9 cellular contexts compared by ENCODE assay signal in the genomic region with DNA sequence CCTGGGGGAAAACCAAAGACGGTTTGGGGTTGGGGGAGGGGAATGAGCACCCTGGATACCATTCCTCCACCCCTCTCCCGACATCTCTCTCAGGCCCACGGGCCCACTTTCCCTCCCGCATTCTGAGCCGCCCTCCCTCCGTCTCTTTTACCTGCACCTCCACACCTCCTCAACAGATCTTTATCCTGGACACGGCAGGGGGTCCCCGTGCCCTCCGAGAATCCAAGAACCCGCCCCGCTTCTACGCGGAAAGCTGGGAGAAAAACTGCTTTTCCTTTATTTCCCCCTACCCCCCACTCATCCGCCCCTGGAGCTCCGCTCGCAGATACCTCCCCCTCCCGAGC.
DNase-seq lines count a peak whose midpoint lies in the region; TF ChIP-seq lines count a peak whose summit lies in the region.
"Had no signal": no experiment of that assay in that cellular context is flagged by ENCODE, and none has a peak within 500 bp of the region (broad histone marks: within the 10 kb centered on the region; RNA-seq: fewer than 3 reads in every experiment).

No MANE protein-coding gene starts in this region.

- no peaks in the 10 kb centered on the region for H3K9me3 Mint-ChIP-seq in activated naive CD8-positive, alpha-beta T cell (ENCODE audit: low read depth)
- H3K9me3 Mint-ChIP-seq in activated naive CD8-positive, alpha-beta T cell treated with anti-CD3 and anti-CD28 coated beads for 36 hours: no peaks in the 10 kb centered on the region
- H3K9me3 Mint-ChIP-seq in type B pancreatic cell (no peaks in the 10 kb centered on the region), Caco-2 (ENCODE audit: unreplicated experiment) (peaks cover 9% of the 10 kb centered on the region)

- peak overlapping the region; percentile 0 for H3K4me3 Mint-ChIP-seq in activated naive CD8-positive, alpha-beta T cell
- H3K4me3 Mint-ChIP-seq in activated naive CD8-positive, alpha-beta T cell treated with anti-CD3 and anti-CD28 coated beads for 36 hours: no peak overlapping the region
- H3K4me3 Mint-ChIP-seq in type B pancreatic cell: peak overlapping the region; percentile 92
- H3K4me3 Mint-ChIP-seq in Caco-2 (ENCODE audit: unreplicated experiment): no peak overlapping the region

- no peak for TF ChIP-seq CTCF in type B pancreatic cell (conservative IDR thresholded peaks at IDR 0.05)
- no peak for TF ChIP-seq CTCF in Caco-2 (IDR thresholded peaks at IDR 0.05; ENCODE audit: insufficient read depth in 1 of 2, low read depth in 1 of 2, low read length in 1 of 2, severe bottlenecking in 1 of 2, unreplicated experiment in 1 of 2)

- DNase-seq in activated naive CD8-positive, alpha-beta T cell treated with anti-CD3 and anti-CD28 coated beads for 36 hours: no peak
- no peak for DNase-seq in caudate nucleus (lab: John Stamatoyannopoulos, UW)
- no peak for DNase-seq in type B pancreatic cell (ENCODE audit: extremely low spot score, unreplicated experiment)
- DNase-seq in SIG-M5 treated with dmso at 0.1 percent for 504 hours (lab: John Stamatoyannopoulos, UW; ENCODE audit: unreplicated experiment): no peak
- no peak for DNase-seq in Caco-2
- no peak for DNase-seq in effector CD8-positive, alpha-beta T cell (lab: John Stamatoyannopoulos, UW)
- DNase-seq: AML-193 had no signal

- CTCF ChIA-PET in Caco-2 (lab: Charles Lee): interaction anchor here (0.6 to 0.8 kb wide), 2 partner anchors 53 to 83 kb away, joined by 4 read pairs; no protein-coding TSS in a partner anchor

- BruUV-seq in Caco-2 (replicated peaks; lab: Mats Ljungman, UMichigan): no TSS peak

- H3K4me1 ChIP-seq in mucosa of rectum (ENCODE audit: control insufficient read depth in 2 of 2, insufficient read depth in 2 of 2, low read length in 2 of 2) (peaks cover 17 to 27% of the 10 kb centered on the region in 2 donors), Caco-2 (peaks cover 8% of the 10 kb centered on the region)

- POLR2A ChIA-PET in Caco-2 (lab: Charles Lee): no interaction called here

- H3K9me3 ChIP-seq in mucosa of rectum (ENCODE audit: control insufficient read depth in 2 of 2, low read length in 2 of 2) (no peaks in the 10 kb centered on the region), Caco-2 (no peaks in the 10 kb centered on the region)

- peaks cover 3 to 4% of the 10 kb centered on the region in 2 donors for H3K27me3 ChIP-seq in mucosa of rectum (ENCODE audit: control insufficient read depth in 2 of 2, insufficient read depth in 2 of 2, low read length in 2 of 2)
- H3K27me3 ChIP-seq in Caco-2 (replicated peaks; ENCODE audit: control insufficient read depth, insufficient read depth, low read length): peaks cover 9% of the 10 kb centered on the region

- H3K36me3 Mint-ChIP-seq in activated naive CD8-positive, alpha-beta T cell: peaks cover 3% of the 10 kb centered on the region
- no peaks in the 10 kb centered on the region for H3K36me3 Mint-ChIP-seq in activated naive CD8-positive, alpha-beta T cell treated with anti-CD3 and anti-CD28 coated beads for 36 hours
- H3K36me3 Mint-ChIP-seq in type B pancreatic cell: peaks cover 4% of the 10 kb centered on the region
- no peaks in the 10 kb centered on the region for H3K36me3 Mint-ChIP-seq in Caco-2 (ENCODE audit: insufficient read depth, unreplicated experiment)

- H3K27ac Mint-ChIP-seq in activated naive CD8-positive, alpha-beta T cell: no peak overlapping the region
- H3K27ac Mint-ChIP-seq in activated naive CD8-positive, alpha-beta T cell treated with anti-CD3 and anti-CD28 coated beads for 36 hours: no peak overlapping the region
- H3K27ac Mint-ChIP-seq in type B pancreatic cell (no peak overlapping the region), Caco-2 (ENCODE audit: unreplicated experiment) (no peak overlapping the region)

- H3K27ac ChIP-seq in caudate nucleus (ENCODE audit: low read depth, low read length): peak overlapping the region; percentile 16
- H3K27ac ChIP-seq in mucosa of rectum (ENCODE audit: low read depth in 2 of 2, low read length in 2 of 2): peak overlapping the region; percentile 87 to 91

- intact Hi-C loops in Caco-2 (cut with micrococcal nuclease; ENCODE audit: unreplicated experiment): no loop called here

- no peaks in the 10 kb centered on the region for H3K4me1 Mint-ChIP-seq in activated naive CD8-positive, alpha-beta T cell (ENCODE audit: low read depth)
- no peaks in the 10 kb centered on the region for H3K4me1 Mint-ChIP-seq in activated naive CD8-positive, alpha-beta T cell treated with anti-CD3 and anti-CD28 coated beads for 36 hours
- peaks cover 16% of the 10 kb centered on the region for H3K4me1 Mint-ChIP-seq in type B pancreatic cell (ENCODE audit: unreplicated experiment)
- H3K4me1 Mint-ChIP-seq in Caco-2 (ENCODE audit: low read depth, unreplicated experiment): no peaks in the 10 kb centered on the region

- H3K27me3 Mint-ChIP-seq in activated naive CD8-positive, alpha-beta T cell: peaks cover 11% of the 10 kb centered on the region
- peaks cover 49% of the 10 kb centered on the region for H3K27me3 Mint-ChIP-seq in activated naive CD8-positive, alpha-beta T cell treated with anti-CD3 and anti-CD28 coated beads for 36 hours
- peaks cover 18% of the 10 kb centered on the region for H3K27me3 Mint-ChIP-seq in type B pancreatic cell
- peaks cover 31% of the 10 kb centered on the region for H3K27me3 Mint-ChIP-seq in Caco-2 (ENCODE audit: insufficient read depth, unreplicated experiment)

- H3K4me3 ChIP-seq in mucosa of rectum (ENCODE audit: low read length in 2 of 2): peak overlapping the region; percentile 52 to 57
- no peak overlapping the region for H3K4me3 ChIP-seq in Caco-2 (ENCODE audit: low read depth, low read length)

- H3K36me3 ChIP-seq in mucosa of rectum (ENCODE audit: control insufficient read depth in 2 of 2, insufficient read depth in 2 of 2, low read length in 2 of 2) (no peaks in the 10 kb centered on the region), Caco-2 (ENCODE audit: control insufficient read depth, insufficient read depth, low read length) (no peaks in the 10 kb centered on the region)

- no peak overlapping the region for H3K9ac ChIP-seq in mucosa of rectum (ENCODE audit: low read depth in 1 of 2, low read length in 2 of 2)

Comparison
In these comparisons a context has a peak if more than half of its experiments do, and no peak if none do; other contexts are left out.
1. H3K4me3 Mint-ChIP-seq: peak in activated naive CD8-positive, alpha-beta T cell (single experiment) and type B pancreatic cell (single experiment); none in activated naive CD8-positive, alpha-beta T cell treated with anti-CD3 and anti-CD28 coated beads for 36 hours (single experiment) and Caco-2 (single experiment).